Comparison of ENCODE assay signal across 1 cellular context in the genomic region with DNA sequence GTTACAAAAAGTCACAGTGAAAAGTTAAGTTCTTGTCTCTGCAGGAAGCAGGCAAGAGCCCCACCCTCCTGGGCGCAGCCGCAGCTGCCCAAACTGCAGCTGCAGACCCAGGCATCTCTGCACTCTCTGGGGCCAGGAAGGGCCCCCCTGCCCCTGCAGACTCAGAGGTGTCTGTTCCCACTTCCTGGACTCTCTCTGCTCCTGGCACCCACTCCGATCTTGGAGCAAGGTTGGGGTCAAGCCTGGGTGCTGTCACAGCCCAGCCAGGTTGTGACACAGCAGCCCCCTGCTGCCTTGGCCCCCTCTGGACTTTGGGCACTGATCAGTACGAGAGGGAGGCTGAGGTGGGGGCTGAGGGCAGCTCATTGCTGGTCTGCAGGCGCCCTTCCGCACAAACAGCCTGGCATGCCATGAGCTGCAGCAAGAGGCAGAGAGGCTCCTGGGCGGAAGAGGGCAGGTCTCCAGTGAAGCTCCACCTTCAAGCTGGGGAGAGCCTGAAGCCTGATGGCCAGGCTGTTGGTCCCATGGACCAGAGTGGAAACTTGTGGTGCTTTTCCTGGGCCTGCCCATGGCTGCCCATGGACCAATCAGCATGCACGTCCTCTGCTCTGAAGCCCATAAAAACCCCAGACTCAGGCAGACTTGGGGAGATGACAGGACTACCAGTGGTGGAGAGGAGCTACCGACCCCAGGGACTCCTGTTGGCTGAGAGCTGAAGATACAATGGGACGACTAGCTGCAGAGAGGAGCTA.
TF ChIP-seq lines count a peak whose summit lies in the region.

No MANE protein-coding gene starts in this region.

TF ChIP-seq in HepG2, 621 proteins besides CTCF, POLR2A, EP300 and RAD21 (continued from another document and continues in another):
- TF ChIP-seq ISX (CRISPR knock-in tag; conservative IDR thresholded peaks at IDR 0.05), result no peak
- TF ChIP-seq NR2F1 (CRISPR knock-in tag; IDR thresholded peaks at IDR 0.05), result peak; percentile 50 to 66; a peak in 2 of 4 replicates
- TF ChIP-seq NFIC (IDR thresholded peaks at IDR 0.05; ENCODE audit: low read length), result no peak
- TF ChIP-seq SAP130 (CRISPR knock-in tag; IDR thresholded peaks at IDR 0.05; ENCODE audit: low read depth), result peak; percentile 80
- TF ChIP-seq TEAD3 (CRISPR knock-in tag; optimal IDR thresholded peaks at IDR 0.05; ENCODE audit: borderline replicate concordance), result peak; percentile 82
- TF ChIP-seq ZEB1 (IDR thresholded peaks at IDR 0.05; ENCODE audit: insufficient replicate concordance, low read depth), result peak; percentile 55
- TF ChIP-seq NONO (IDR thresholded peaks at IDR 0.05), result no peak
- TF ChIP-seq NONO (CRISPR knock-in tag; conservative IDR thresholded peaks at IDR 0.05), result peak; percentile 88; the same call in 1 of the 2 replicates
- TF ChIP-seq ZNF530 (CRISPR knock-in tag; IDR thresholded peaks at IDR 0.05; ENCODE audit: low read depth), result no peak
- no peak for TF ChIP-seq ZNF12 (CRISPR knock-in tag; IDR thresholded peaks at IDR 0.05)
- TF ChIP-seq, protein P1, sequence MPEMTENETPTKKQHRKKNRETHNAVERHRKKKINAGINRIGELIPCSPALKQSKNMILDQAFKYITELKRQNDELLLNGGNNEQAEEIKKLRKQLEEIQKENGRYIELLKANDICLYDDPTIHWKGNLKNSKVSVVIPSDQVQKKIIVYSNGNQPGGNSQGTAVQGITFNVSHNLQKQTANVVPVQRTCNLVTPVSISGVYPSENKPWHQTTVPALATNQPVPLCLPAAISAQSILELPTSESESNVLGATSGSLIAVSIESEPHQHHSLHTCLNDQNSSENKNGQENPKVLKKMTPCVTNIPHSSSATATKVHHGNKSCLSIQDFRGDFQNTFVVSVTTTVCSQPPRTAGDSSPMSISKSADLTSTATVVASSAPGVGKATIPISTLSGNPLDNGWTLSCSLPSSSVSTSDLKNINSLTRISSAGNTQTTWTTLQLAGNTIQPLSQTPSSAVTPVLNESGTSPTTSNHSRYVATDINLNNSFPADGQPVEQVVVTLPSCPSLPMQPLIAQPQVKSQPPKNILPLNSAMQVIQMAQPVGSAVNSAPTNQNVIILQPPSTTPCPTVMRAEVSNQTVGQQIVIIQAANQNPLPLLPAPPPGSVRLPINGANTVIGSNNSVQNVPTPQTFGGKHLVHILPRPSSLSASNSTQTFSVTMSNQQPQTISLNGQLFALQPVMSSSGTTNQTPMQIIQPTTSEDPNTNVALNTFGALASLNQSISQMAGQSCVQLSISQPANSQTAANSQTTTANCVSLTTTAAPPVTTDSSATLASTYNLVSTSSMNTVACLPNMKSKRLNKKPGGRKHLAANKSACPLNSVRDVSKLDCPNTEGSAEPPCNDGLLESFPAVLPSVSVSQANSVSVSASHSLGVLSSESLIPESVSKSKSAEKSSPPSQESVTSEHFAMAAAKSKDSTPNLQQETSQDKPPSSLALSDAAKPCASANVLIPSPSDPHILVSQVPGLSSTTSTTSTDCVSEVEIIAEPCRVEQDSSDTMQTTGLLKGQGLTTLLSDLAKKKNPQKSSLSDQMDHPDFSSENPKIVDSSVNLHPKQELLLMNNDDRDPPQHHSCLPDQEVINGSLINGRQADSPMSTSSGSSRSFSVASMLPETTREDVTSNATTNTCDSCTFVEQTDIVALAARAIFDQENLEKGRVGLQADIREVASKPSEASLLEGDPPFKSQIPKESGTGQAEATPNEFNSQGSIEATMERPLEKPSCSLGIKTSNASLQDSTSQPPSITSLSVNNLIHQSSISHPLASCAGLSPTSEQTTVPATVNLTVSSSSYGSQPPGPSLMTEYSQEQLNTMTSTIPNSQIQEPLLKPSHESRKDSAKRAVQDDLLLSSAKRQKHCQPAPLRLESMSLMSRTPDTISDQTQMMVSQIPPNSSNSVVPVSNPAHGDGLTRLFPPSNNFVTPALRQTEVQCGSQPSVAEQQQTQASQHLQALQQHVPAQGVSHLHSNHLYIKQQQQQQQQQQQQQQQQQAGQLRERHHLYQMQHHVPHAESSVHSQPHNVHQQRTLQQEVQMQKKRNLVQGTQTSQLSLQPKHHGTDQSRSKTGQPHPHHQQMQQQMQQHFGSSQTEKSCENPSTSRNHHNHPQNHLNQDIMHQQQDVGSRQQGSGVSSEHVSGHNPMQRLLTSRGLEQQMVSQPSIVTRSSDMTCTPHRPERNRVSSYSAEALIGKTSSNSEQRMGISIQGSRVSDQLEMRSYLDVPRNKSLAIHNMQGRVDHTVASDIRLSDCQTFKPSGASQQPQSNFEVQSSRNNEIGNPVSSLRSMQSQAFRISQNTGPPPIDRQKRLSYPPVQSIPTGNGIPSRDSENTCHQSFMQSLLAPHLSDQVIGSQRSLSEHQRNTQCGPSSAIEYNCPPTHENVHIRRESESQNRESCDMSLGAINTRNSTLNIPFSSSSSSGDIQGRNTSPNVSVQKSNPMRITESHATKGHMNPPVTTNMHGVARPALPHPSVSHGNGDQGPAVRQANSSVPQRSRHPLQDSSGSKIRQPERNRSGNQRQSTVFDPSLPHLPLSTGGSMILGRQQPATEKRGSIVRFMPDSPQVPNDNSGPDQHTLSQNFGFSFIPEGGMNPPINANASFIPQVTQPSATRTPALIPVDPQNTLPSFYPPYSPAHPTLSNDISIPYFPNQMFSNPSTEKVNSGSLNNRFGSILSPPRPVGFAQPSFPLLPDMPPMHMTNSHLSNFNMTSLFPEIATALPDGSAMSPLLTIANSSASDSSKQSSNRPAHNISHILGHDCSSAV (CRISPR knock-in tag; IDR thresholded peaks at IDR 0.05; ENCODE audit: borderline replicate concordance), result no peak
- TF ChIP-seq, protein P2, sequence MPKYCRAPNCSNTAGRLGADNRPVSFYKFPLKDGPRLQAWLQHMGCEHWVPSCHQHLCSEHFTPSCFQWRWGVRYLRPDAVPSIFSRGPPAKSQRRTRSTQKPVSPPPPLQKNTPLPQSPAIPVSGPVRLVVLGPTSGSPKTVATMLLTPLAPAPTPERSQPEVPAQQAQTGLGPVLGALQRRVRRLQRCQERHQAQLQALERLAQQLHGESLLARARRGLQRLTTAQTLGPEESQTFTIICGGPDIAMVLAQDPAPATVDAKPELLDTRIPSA (CRISPR knock-in tag; IDR thresholded peaks at IDR 0.05; ENCODE audit: borderline replicate concordance), result no peak
- TF ChIP-seq, protein P3, sequence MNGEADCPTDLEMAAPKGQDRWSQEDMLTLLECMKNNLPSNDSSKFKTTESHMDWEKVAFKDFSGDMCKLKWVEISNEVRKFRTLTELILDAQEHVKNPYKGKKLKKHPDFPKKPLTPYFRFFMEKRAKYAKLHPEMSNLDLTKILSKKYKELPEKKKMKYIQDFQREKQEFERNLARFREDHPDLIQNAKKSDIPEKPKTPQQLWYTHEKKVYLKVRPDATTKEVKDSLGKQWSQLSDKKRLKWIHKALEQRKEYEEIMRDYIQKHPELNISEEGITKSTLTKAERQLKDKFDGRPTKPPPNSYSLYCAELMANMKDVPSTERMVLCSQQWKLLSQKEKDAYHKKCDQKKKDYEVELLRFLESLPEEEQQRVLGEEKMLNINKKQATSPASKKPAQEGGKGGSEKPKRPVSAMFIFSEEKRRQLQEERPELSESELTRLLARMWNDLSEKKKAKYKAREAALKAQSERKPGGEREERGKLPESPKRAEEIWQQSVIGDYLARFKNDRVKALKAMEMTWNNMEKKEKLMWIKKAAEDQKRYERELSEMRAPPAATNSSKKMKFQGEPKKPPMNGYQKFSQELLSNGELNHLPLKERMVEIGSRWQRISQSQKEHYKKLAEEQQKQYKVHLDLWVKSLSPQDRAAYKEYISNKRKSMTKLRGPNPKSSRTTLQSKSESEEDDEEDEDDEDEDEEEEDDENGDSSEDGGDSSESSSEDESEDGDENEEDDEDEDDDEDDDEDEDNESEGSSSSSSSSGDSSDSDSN (CRISPR knock-in tag; IDR thresholded peaks at IDR 0.05), result peak; percentile 70; the same call in 1 of the 2 replicates
- no peak for TF ChIP-seq SP140L (CRISPR knock-in tag; IDR thresholded peaks at IDR 0.05; ENCODE audit: borderline replicate concordance)
- TF ChIP-seq ATF7 (IDR thresholded peaks at IDR 0.05), result no peak
- TF ChIP-seq ATF7 (CRISPR knock-in tag; IDR thresholded peaks at IDR 0.05), result peak; percentile 77; the same call in 1 of the 2 replicates
- TF ChIP-seq KLF9 (CRISPR knock-in tag; IDR thresholded peaks at IDR 0.05; ENCODE audit: low read depth), result no peak
- TF ChIP-seq ZNF577 (CRISPR knock-in tag; IDR thresholded peaks at IDR 0.05; ENCODE audit: borderline replicate concordance, low read depth), result no peak
- peak; percentile 47; the same call in 1 of the 2 replicates for TF ChIP-seq ARNT2 (CRISPR knock-in tag; IDR thresholded peaks at IDR 0.05; ENCODE audit: low read depth)
- TF ChIP-seq ATF1 (CRISPR knock-in tag; IDR thresholded peaks at IDR 0.05), result no peak
- TF ChIP-seq, protein P4, sequence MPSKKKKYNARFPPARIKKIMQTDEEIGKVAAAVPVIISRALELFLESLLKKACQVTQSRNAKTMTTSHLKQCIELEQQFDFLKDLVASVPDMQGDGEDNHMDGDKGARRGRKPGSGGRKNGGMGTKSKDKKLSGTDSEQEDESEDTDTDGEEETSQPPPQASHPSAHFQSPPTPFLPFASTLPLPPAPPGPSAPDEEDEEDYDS (CRISPR knock-in tag; IDR thresholded peaks at IDR 0.05), result peak; percentile 95
- TF ChIP-seq CENPT (CRISPR knock-in tag; IDR thresholded peaks at IDR 0.05; ENCODE audit: low read depth), result no peak
- TF ChIP-seq, protein P5, sequence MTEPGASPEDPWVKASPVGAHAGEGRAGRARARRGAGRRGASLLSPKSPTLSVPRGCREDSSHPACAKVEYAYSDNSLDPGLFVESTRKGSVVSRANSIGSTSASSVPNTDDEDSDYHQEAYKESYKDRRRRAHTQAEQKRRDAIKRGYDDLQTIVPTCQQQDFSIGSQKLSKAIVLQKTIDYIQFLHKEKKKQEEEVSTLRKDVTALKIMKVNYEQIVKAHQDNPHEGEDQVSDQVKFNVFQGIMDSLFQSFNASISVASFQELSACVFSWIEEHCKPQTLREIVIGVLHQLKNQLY (CRISPR knock-in tag; IDR thresholded peaks at IDR 0.05), result no peak
- TF ChIP-seq, protein P6, sequence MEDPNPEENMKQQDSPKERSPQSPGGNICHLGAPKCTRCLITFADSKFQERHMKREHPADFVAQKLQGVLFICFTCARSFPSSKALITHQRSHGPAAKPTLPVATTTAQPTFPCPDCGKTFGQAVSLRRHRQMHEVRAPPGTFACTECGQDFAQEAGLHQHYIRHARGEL (CRISPR knock-in tag; IDR thresholded peaks at IDR 0.05), result no peak
- 0 out of 2 replicates have a peak, but pooled peaks have one; percentile 28 for TF ChIP-seq ZNF564 (CRISPR knock-in tag; IDR thresholded peaks at IDR 0.05)
- peak; percentile 32; the same call in 1 of the 2 replicates for TF ChIP-seq ZSCAN22 (CRISPR knock-in tag; IDR thresholded peaks at IDR 0.05)
- TF ChIP-seq ZNF780A (CRISPR knock-in tag; IDR thresholded peaks at IDR 0.05), result no peak
- TF ChIP-seq ZSCAN20 (CRISPR knock-in tag; IDR thresholded peaks at IDR 0.05; ENCODE audit: borderline replicate concordance), result no peak
- TF ChIP-seq SNRNP70 (IDR thresholded peaks at IDR 0.05; ENCODE audit: low read depth, low read length), result no peak
- peak; percentile 79; the same call in 1 of the 2 replicates for TF ChIP-seq BORCS8-MEF2B (CRISPR knock-in tag; IDR thresholded peaks at IDR 0.05)
- TF ChIP-seq FOXK2 (IDR thresholded peaks at IDR 0.05), result no peak
- no peak for TF ChIP-seq SAFB2 (CRISPR knock-in tag; IDR thresholded peaks at IDR 0.05; ENCODE audit: borderline replicate concordance, low read depth)
- TF ChIP-seq, protein P7, sequence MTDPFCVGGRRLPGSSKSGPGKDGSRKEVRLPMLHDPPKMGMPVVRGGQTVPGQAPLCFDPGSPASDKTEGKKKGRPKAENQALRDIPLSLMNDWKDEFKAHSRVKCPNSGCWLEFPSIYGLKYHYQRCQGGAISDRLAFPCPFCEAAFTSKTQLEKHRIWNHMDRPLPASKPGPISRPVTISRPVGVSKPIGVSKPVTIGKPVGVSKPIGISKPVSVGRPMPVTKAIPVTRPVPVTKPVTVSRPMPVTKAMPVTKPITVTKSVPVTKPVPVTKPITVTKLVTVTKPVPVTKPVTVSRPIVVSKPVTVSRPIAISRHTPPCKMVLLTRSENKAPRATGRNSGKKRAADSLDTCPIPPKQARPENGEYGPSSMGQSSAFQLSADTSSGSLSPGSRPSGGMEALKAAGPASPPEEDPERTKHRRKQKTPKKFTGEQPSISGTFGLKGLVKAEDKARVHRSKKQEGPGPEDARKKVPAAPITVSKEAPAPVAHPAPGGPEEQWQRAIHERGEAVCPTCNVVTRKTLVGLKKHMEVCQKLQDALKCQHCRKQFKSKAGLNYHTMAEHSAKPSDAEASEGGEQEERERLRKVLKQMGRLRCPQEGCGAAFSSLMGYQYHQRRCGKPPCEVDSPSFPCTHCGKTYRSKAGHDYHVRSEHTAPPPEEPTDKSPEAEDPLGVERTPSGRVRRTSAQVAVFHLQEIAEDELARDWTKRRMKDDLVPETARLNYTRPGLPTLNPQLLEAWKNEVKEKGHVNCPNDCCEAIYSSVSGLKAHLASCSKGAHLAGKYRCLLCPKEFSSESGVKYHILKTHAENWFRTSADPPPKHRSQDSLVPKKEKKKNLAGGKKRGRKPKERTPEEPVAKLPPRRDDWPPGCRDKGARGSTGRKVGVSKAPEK (CRISPR knock-in tag; IDR thresholded peaks at IDR 0.05; ENCODE audit: borderline replicate concordance), result no peak
- TF ChIP-seq STAT5B (CRISPR knock-in tag; IDR thresholded peaks at IDR 0.05), result no peak
- TF ChIP-seq HNRNPUL1 (IDR thresholded peaks at IDR 0.05; ENCODE audit: low read depth, low read length), result no peak
- TF ChIP-seq ZNF615 (CRISPR knock-in tag; IDR thresholded peaks at IDR 0.05; ENCODE audit: borderline replicate concordance), result no peak
- TF ChIP-seq, protein P8, sequence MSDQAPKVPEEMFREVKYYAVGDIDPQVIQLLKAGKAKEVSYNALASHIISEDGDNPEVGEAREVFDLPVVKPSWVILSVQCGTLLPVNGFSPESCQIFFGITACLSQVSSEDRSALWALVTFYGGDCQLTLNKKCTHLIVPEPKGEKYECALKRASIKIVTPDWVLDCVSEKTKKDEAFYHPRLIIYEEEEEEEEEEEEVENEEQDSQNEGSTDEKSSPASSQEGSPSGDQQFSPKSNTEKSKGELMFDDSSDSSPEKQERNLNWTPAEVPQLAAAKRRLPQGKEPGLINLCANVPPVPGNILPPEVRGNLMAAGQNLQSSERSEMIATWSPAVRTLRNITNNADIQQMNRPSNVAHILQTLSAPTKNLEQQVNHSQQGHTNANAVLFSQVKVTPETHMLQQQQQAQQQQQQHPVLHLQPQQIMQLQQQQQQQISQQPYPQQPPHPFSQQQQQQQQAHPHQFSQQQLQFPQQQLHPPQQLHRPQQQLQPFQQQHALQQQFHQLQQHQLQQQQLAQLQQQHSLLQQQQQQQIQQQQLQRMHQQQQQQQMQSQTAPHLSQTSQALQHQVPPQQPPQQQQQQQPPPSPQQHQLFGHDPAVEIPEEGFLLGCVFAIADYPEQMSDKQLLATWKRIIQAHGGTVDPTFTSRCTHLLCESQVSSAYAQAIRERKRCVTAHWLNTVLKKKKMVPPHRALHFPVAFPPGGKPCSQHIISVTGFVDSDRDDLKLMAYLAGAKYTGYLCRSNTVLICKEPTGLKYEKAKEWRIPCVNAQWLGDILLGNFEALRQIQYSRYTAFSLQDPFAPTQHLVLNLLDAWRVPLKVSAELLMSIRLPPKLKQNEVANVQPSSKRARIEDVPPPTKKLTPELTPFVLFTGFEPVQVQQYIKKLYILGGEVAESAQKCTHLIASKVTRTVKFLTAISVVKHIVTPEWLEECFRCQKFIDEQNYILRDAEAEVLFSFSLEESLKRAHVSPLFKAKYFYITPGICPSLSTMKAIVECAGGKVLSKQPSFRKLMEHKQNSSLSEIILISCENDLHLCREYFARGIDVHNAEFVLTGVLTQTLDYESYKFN (CRISPR knock-in tag; conservative IDR thresholded peaks at IDR 0.05), result peak; percentile 96
